1 cellular context compared by ENCODE assay signal in the genomic region with DNA sequence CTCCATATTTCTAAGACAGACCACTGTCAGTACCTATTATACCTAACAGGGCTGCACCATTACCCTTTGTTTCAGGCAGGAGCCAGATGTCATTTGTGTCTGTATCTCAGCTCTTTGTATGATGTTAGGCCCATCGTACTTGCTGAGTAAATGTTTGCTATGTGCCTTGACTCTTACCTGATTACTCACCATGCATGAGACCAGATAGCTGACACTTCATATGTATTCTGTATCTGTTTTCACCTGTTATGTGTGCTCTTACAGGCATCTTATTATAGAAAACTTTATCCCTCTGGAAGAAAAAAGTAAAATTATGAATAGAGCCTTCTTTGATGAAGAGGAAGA.
A peak's percentile ranks its signal among the peaks of the same experiment; 100 is the strongest.
TF ChIP-seq lines count a peak whose summit lies in the region.

No MANE protein-coding gene starts in this region.

TF ChIP-seq in HepG2, 621 proteins besides CTCF, POLR2A, EP300 and RAD21 (continued from another document and continues in another):
- TF ChIP-seq GATA4 (IDR thresholded peaks at IDR 0.05; ENCODE audit: borderline replicate concordance, low read depth), result 0 out of 2 replicates have a peak, but pooled peaks have one; percentile 19
- TF ChIP-seq, protein P1, sequence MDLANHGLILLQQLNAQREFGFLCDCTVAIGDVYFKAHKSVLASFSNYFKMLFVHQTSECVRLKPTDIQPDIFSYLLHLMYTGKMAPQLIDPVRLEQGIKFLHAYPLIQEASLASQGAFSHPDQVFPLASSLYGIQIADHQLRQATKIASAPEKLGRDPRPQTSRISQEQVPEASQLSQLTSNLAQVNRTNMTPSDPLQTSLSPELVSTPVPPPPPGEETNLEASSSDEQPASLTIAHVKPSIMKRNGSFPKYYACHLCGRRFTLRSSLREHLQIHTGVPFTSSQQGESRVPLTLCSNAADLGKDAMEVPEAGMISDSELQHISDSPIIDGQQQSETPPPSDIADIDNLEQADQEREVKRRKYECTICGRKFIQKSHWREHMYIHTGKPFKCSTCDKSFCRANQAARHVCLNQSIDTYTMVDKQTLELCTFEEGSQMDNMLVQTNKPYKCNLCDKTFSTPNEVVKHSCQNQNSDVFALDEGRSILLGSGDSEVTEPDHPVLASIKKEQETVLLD (CRISPR knock-in tag; IDR thresholded peaks at IDR 0.05; ENCODE audit: low read depth), result no peak
- TF ChIP-seq ZC3H4 (CRISPR knock-in tag; IDR thresholded peaks at IDR 0.05; ENCODE audit: borderline replicate concordance), result no peak
- TF ChIP-seq, protein P2, sequence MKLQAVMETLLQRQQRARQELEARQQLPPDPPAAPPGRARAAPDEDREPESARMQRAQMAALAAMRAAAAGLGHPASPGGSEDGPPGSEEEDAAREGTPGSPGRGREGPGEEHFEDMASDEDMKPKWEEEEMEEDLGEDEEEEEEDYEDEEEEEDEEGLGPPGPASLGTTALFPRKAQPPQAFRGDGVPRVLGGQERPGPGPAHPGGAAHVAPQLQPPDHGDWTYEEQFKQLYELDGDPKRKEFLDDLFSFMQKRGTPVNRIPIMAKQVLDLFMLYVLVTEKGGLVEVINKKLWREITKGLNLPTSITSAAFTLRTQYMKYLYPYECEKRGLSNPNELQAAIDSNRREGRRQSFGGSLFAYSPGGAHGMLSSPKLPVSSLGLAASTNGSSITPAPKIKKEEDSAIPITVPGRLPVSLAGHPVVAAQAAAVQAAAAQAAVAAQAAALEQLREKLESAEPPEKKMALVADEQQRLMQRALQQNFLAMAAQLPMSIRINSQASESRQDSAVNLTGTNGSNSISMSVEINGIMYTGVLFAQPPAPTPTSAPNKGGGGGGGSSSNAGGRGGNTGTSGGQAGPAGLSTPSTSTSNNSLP (IDR thresholded peaks at IDR 0.05; ENCODE audit: low read depth, low read length), result peak; percentile 63; the same call in 1 of the 2 replicates
- no peak for TF ChIP-seq RBM22 (optimal IDR thresholded peaks at IDR 0.05; ENCODE audit: low read length)
- TF ChIP-seq ZNF556 (CRISPR knock-in tag; IDR thresholded peaks at IDR 0.05; ENCODE audit: borderline replicate concordance), result 0 out of 2 replicates have a peak, but pooled peaks have one; percentile 8
- TF ChIP-seq, protein P3, sequence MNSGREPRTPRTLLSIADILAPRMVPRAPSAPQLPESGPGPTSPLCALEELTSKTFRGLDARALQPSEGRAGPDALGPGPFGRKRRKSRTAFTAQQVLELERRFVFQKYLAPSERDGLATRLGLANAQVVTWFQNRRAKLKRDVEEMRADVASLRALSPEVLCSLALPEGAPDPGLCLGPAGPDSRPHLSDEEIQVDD (CRISPR knock-in tag; IDR thresholded peaks at IDR 0.05; ENCODE audit: borderline replicate concordance), result no peak
- no peak for TF ChIP-seq ZFP41 (CRISPR knock-in tag; IDR thresholded peaks at IDR 0.05; ENCODE audit: borderline replicate concordance)
- TF ChIP-seq ZNF780A (CRISPR knock-in tag; IDR thresholded peaks at IDR 0.05), result no peak
- no peak for TF ChIP-seq GFI1 (CRISPR knock-in tag; IDR thresholded peaks at IDR 0.05; ENCODE audit: borderline replicate concordance)
- TF ChIP-seq MYNN (CRISPR knock-in tag; IDR thresholded peaks at IDR 0.05; ENCODE audit: low read depth), result no peak
- TF ChIP-seq MAZ (IDR thresholded peaks at IDR 0.05; ENCODE audit: borderline replicate concordance, low read depth, low read length), result no peak
- no peak for TF ChIP-seq MAZ (CRISPR knock-in tag; IDR thresholded peaks at IDR 0.05; ENCODE audit: low read depth)
- TF ChIP-seq ZSCAN9 (CRISPR knock-in tag; IDR thresholded peaks at IDR 0.05; ENCODE audit: borderline replicate concordance), result no peak
- TF ChIP-seq ZNF816 (CRISPR knock-in tag; IDR thresholded peaks at IDR 0.05; ENCODE audit: borderline replicate concordance), result no peak
- TF ChIP-seq KMT2B (CRISPR knock-in tag; IDR thresholded peaks at IDR 0.05), result no peak
- TF ChIP-seq TGIF2 (CRISPR knock-in tag; IDR thresholded peaks at IDR 0.05), result peak; percentile 73; the same call in 1 of the 2 replicates
- TF ChIP-seq FOXC1 (CRISPR knock-in tag; IDR thresholded peaks at IDR 0.05; ENCODE audit: borderline replicate concordance), result no peak
- 0 out of 2 replicates have a peak, but pooled peaks have one; percentile 4 for TF ChIP-seq JUN (CRISPR knock-in tag; IDR thresholded peaks at IDR 0.05)
- TF ChIP-seq ZNF282 (IDR thresholded peaks at IDR 0.05; ENCODE audit: partially characterized antibody), result no peak
- no peak for TF ChIP-seq ZBTB21 (CRISPR knock-in tag; IDR thresholded peaks at IDR 0.05)
- no peak for TF ChIP-seq ZFP36L1 (CRISPR knock-in tag; IDR thresholded peaks at IDR 0.05)
- TF ChIP-seq ZUFSP (CRISPR knock-in tag; IDR thresholded peaks at IDR 0.05; ENCODE audit: borderline replicate concordance), result no peak
- TF ChIP-seq, protein P4, sequence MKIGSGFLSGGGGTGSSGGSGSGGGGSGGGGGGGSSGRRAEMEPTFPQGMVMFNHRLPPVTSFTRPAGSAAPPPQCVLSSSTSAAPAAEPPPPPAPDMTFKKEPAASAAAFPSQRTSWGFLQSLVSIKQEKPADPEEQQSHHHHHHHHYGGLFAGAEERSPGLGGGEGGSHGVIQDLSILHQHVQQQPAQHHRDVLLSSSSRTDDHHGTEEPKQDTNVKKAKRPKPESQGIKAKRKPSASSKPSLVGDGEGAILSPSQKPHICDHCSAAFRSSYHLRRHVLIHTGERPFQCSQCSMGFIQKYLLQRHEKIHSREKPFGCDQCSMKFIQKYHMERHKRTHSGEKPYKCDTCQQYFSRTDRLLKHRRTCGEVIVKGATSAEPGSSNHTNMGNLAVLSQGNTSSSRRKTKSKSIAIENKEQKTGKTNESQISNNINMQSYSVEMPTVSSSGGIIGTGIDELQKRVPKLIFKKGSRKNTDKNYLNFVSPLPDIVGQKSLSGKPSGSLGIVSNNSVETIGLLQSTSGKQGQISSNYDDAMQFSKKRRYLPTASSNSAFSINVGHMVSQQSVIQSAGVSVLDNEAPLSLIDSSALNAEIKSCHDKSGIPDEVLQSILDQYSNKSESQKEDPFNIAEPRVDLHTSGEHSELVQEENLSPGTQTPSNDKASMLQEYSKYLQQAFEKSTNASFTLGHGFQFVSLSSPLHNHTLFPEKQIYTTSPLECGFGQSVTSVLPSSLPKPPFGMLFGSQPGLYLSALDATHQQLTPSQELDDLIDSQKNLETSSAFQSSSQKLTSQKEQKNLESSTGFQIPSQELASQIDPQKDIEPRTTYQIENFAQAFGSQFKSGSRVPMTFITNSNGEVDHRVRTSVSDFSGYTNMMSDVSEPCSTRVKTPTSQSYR (CRISPR knock-in tag; IDR thresholded peaks at IDR 0.05; ENCODE audit: borderline replicate concordance), result 0 out of 2 replicates have a peak, but pooled peaks have one; percentile 9
- no peak for TF ChIP-seq RBFOX2 (IDR thresholded peaks at IDR 0.05; ENCODE audit: low read depth, low read length)
- no peak for TF ChIP-seq PRPF4 (IDR thresholded peaks at IDR 0.05; ENCODE audit: low read depth, low read length, poor library complexity, severe bottlenecking)
- TF ChIP-seq FLYWCH1 (CRISPR knock-in tag; IDR thresholded peaks at IDR 0.05), result no peak
- TF ChIP-seq ZBTB3 (CRISPR knock-in tag; IDR thresholded peaks at IDR 0.05; ENCODE audit: borderline replicate concordance, low read depth), result no peak; the same call in 1 of the 2 replicates
- TF ChIP-seq GATAD2A (CRISPR knock-in tag; IDR thresholded peaks at IDR 0.05), result peak; percentile 77
- TF ChIP-seq HDAC2 (CRISPR knock-in tag; IDR thresholded peaks at IDR 0.05), result no peak; the same call in 1 of the 2 replicates
- no peak for TF ChIP-seq PHF5A (CRISPR knock-in tag; IDR thresholded peaks at IDR 0.05; ENCODE audit: low read depth, unreplicated experiment)
- no peak for TF ChIP-seq ZNF138 (CRISPR knock-in tag; IDR thresholded peaks at IDR 0.05; ENCODE audit: low read depth)
- TF ChIP-seq, protein P5, sequence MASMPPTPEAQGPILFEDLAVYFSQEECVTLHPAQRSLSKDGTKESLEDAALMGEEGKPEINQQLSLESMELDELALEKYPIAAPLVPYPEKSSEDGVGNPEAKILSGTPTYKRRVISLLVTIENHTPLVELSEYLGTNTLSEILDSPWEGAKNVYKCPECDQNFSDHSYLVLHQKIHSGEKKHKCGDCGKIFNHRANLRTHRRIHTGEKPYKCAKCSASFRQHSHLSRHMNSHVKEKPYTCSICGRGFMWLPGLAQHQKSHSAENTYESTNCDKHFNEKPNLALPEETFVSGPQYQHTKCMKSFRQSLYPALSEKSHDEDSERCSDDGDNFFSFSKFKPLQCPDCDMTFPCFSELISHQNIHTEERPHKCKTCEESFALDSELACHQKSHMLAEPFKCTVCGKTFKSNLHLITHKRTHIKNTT (CRISPR knock-in tag; IDR thresholded peaks at IDR 0.05), result no peak
- no peak for TF ChIP-seq KLF12 (CRISPR knock-in tag; IDR thresholded peaks at IDR 0.05; ENCODE audit: borderline replicate concordance)
- no peak for TF ChIP-seq ZNF781 (CRISPR knock-in tag; IDR thresholded peaks at IDR 0.05; ENCODE audit: borderline replicate concordance, not compliant biosample characterization)
- TF ChIP-seq, protein P6, sequence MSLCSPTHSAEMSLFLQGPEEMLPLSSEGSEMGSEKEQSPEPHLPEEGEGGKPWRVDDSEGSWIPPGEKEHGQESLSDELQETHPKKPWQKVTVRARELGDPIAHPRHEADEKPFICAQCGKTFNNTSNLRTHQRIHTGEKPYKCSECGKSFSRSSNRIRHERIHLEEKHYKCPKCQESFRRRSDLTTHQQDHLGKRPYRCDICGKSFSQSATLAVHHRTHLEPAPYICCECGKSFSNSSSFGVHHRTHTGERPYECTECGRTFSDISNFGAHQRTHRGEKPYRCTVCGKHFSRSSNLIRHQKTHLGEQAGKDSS (CRISPR knock-in tag; IDR thresholded peaks at IDR 0.05; ENCODE audit: borderline replicate concordance, low read depth), result no peak
- TF ChIP-seq ARID4A (CRISPR knock-in tag; IDR thresholded peaks at IDR 0.05; ENCODE audit: borderline replicate concordance), result no peak; the same call in 1 of the 2 replicates
- TF ChIP-seq POGK (CRISPR knock-in tag; conservative IDR thresholded peaks at IDR 0.05), result no peak
- no peak for TF ChIP-seq ZNF484 (CRISPR knock-in tag; IDR thresholded peaks at IDR 0.05; ENCODE audit: borderline replicate concordance, low read depth)
- no peak for TF ChIP-seq SUZ12 (IDR thresholded peaks at IDR 0.05; ENCODE audit: low read depth, low read length)
- TF ChIP-seq ZBTB14 (CRISPR knock-in tag; IDR thresholded peaks at IDR 0.05), result no peak
